ENCODE assay signal across 19 cellular contexts in genomic region chr14:103016071-103016470, GRCh38. TPM values are rescaled to one million over a fixed set of nuclear protein-coding genes. Genes with fewer than 3 reads are reported as not detected.
DNase-seq lines count a peak whose midpoint lies in the region; ATAC-seq and TF ChIP-seq lines count a peak whose summit lies in the region.
"Had no signal": no experiment of that assay in that cellular context is flagged by ENCODE, and none has a peak within 500 bp of the region (broad histone marks: within the 10 kb centered on the region; RNA-seq: fewer than 3 reads in every experiment).

No MANE protein-coding gene starts in this region.

- peaks cover 4% of the 10 kb centered on the region for H3K36me3 Mint-ChIP-seq in chondrocyte (ENCODE audit: low read depth)
- H3K36me3 Mint-ChIP-seq in activated CD4-positive, alpha-beta T cell treated with anti-CD3 and anti-CD28 coated beads, Interleukin-2, amount 10 ng/mL, durations not matched to agents 7 days and 5 days (ENCODE audit: low read depth), result no peaks in the 10 kb centered on the region

- H3K4me2 ChIP-seq in hepatocyte, result no peak overlapping the region

- ATAC-seq in GM18520 (IDR thresholded peaks at IDR 0.05; ENCODE audit: unreplicated experiment), result no peak
- ATAC-seq: Panc1 had no signal

- peaks cover 100% of the 10 kb centered on the region for H3K79me2 ChIP-seq in hepatocyte

- H3K4me3 ChIP-seq in H7 (ENCODE audit: insufficient read depth, low read depth, low read length) (no peak overlapping the region), hepatocyte (no peak overlapping the region)
- H3K4me3 ChIP-seq: esophagus muscularis mucosa, smooth muscle cell, thyroid gland had no signal

- WGBS in hepatocyte (ENCODE audit: low lambda C conversion rate, missing lambda C conversion rate), result 94% methylated on average over 9 of the region's 9 CpGs

- H3K27ac Mint-ChIP-seq in chondrocyte (ENCODE audit: unreplicated experiment), result no peak overlapping the region
- no peak overlapping the region for H3K27ac Mint-ChIP-seq in activated CD4-positive, alpha-beta T cell treated with anti-CD3 and anti-CD28 coated beads, Interleukin-2, amount 10 ng/mL, durations not matched to agents 7 days and 5 days
- H3K27ac Mint-ChIP-seq: activated CD4-positive, alpha-beta T cell treated with anti-CD3 and anti-CD28 coated beads, Interleukin-2, amount 10 ng/mL, durations not matched to agents 24 days and 14 days had no signal

- no peaks in the 10 kb centered on the region for H3K9me3 Mint-ChIP-seq in chondrocyte (ENCODE audit: low read depth)
- H3K9me3 Mint-ChIP-seq in activated CD4-positive, alpha-beta T cell treated with anti-CD3 and anti-CD28 coated beads, Interleukin-2, amount 10 ng/mL, durations not matched to agents 7 days and 5 days, result no peaks in the 10 kb centered on the region
- H3K9me3 Mint-ChIP-seq: activated CD4-positive, alpha-beta T cell treated with anti-CD3 and anti-CD28 coated beads, Interleukin-2, amount 10 ng/mL, durations not matched to agents 24 days and 14 days had no signal

- H3K27me3 Mint-ChIP-seq in chondrocyte (ENCODE audit: low read depth), result no peaks in the 10 kb centered on the region
- no peaks in the 10 kb centered on the region for H3K27me3 Mint-ChIP-seq in activated CD4-positive, alpha-beta T cell treated with anti-CD3 and anti-CD28 coated beads, Interleukin-2, amount 10 ng/mL, durations not matched to agents 7 days and 5 days

- H3K4me1 ChIP-seq in hepatocyte (ENCODE audit: insufficient read depth), result no peaks in the 10 kb centered on the region

- no peak overlapping the region for H3K4me3 Mint-ChIP-seq in chondrocyte (ENCODE audit: unreplicated experiment)
- no peak overlapping the region for H3K4me3 Mint-ChIP-seq in activated CD4-positive, alpha-beta T cell treated with anti-CD3 and anti-CD28 coated beads, Interleukin-2, amount 10 ng/mL, durations not matched to agents 7 days and 5 days
- H3K4me3 Mint-ChIP-seq: activated CD4-positive, alpha-beta T cell treated with anti-CD3 and anti-CD28 coated beads, Interleukin-2, amount 10 ng/mL, durations not matched to agents 24 days and 14 days had no signal

- CTCF ChIA-PET in activated CD4-positive, alpha-beta T cell treated with anti-CD3 and anti-CD28 coated beads, Interleukin-2, amount 10 ng/mL, durations not matched to agents 7 days and 5 days (lab: Charles Lee), result interaction anchor here (0.8 kb wide), 1 partner anchor 32 kb away, joined by 4 read pairs; no protein-coding TSS in a partner anchor

- H2AFZ ChIP-seq in hepatocyte, result no peak overlapping the region

- peaks cover 62% of the 10 kb centered on the region for H3K4me1 Mint-ChIP-seq in chondrocyte (ENCODE audit: low read depth)
- H3K4me1 Mint-ChIP-seq in activated CD4-positive, alpha-beta T cell treated with anti-CD3 and anti-CD28 coated beads, Interleukin-2, amount 10 ng/mL, durations not matched to agents 7 days and 5 days, result peaks cover 8% of the 10 kb centered on the region

- H3K36me3 ChIP-seq in H7 (replicated peaks; ENCODE audit: control insufficient read depth, insufficient read depth, low read length) (no peaks in the 10 kb centered on the region), hepatocyte (replicated peaks; ENCODE audit: insufficient read depth, low read depth) (no peaks in the 10 kb centered on the region)

- no peak for TF ChIP-seq CTCF in chondrocyte (IDR thresholded peaks at IDR 0.05)
- no peak for TF ChIP-seq CTCF in hepatocyte (IDR thresholded peaks at IDR 0.05; ENCODE audit: poor library complexity)

- no peak overlapping the region for H3K27ac ChIP-seq in hepatocyte
- H3K27ac ChIP-seq: esophagus muscularis mucosa, thyroid gland had no signal

- no peaks in the 10 kb centered on the region for H3K9me3 ChIP-seq in hepatocyte (ENCODE audit: low read depth)
- H3K9me3 ChIP-seq: esophagus muscularis mucosa, thyroid gland had no signal

- no peaks in the 10 kb centered on the region for H3K9me2 ChIP-seq in hepatocyte (replicated peaks; ENCODE audit: insufficient read depth)

- peaks cover 83% of the 10 kb centered on the region for H4K20me1 ChIP-seq in hepatocyte (ENCODE audit: insufficient read depth, poor library complexity, severe bottlenecking)

- DNase-seq in 8988T (peak; percentile 1), H7 (peak; percentile 50), cerebellum (ENCODE audit: low spot score) (peak; percentile 39), myocyte (ENCODE audit: low read depth) (peak; percentile 7), chondrocyte (ENCODE audit: low spot score) (no peak), hepatocyte (ENCODE audit: low spot score) (no peak)
- no peak for DNase-seq in activated CD4-positive, alpha-beta T cell treated with anti-CD3 and anti-CD28 coated beads, Interleukin-2, amount 10 ng/mL, durations not matched to agents 7 days and 5 days
- DNase-seq: activated CD4-positive, alpha-beta T cell treated with anti-CD3 and anti-CD28 coated beads, Interleukin-2, amount 10 ng/mL, durations not matched to agents 24 days and 14 days; AML-193; Calu3; GDM1; mesendoderm; NCI-H1694; NCI-H748 treated with DMSO at 0.1 percent for 48 hours had no signal

- POLR2A ChIA-PET in activated CD4-positive, alpha-beta T cell treated with anti-CD3 and anti-CD28 coated beads, Interleukin-2, amount 10 ng/mL, durations not matched to agents 7 days and 5 days (lab: Charles Lee), result no interaction called here

- H3K27me3 ChIP-seq in H7 (ENCODE audit: control insufficient read depth, insufficient read depth, low read length) (no peaks in the 10 kb centered on the region), hepatocyte (no peaks in the 10 kb centered on the region)
- H3K27me3 ChIP-seq: esophagus muscularis mucosa, thyroid gland had no signal

RNA-seq across cellular contexts. Expression of gene CDC42BPB, which starts 41.3 kb away (rescaled TPM):
- total RNA-seq in H7 (2014; rRNA removed; shearing (Covaris generic)), result 56.1 and 59.8 TPM in 2 replicates
- total RNA-seq in cerebellum (102 TPM), myocyte (63.4 and 64.0 TPM in 2 replicates), chondrocyte (106 to 113 TPM (median 107 TPM) in 3 replicates), hepatocyte (41.7 and 60.6 TPM in 2 replicates)
- 80.6 TPM for polyA plus RNA-seq in myocyte (2012)
- polyA plus RNA-seq in hepatocyte, result 9.4 and 10.2 TPM in 2 replicates
- 1 to 10 TPM in 1 of 2 experiments, under 1 TPM in 1; 0.81 to 1.1 TPM for total RNA-seq in activated CD4-positive, alpha-beta T cell treated with anti-CD3 and anti-CD28 coated beads, Interleukin-2, amount 10 ng/mL, durations not matched to agents 7 days and 5 days

Comparison
In these comparisons a context has a peak if more than half of its experiments do, and no peak if none do; other contexts are left out.
1. DNase-seq: peak in 8988T (single experiment), H7 (single experiment), cerebellum (single experiment) and myocyte (single experiment); none in chondrocyte (single experiment), hepatocyte (single experiment) and activated CD4-positive, alpha-beta T cell treated with anti-CD3 and anti-CD28 coated beads, Interleukin-2, amount 10 ng/mL, durations not matched to agents 7 days and 5 days (single experiment).
2. RNA of gene CDC42BPB, which starts 41.3 kb away (total RNA-seq): 106 to 113 TPM in chondrocyte, 102 TPM in cerebellum (single experiment), 63.4 to 64.0 TPM in myocyte, 41.7 to 60.6 TPM in hepatocyte and 56.1 to 59.8 TPM in H7; 0.81 to 1.1 TPM in activated CD4-positive, alpha-beta T cell treated with anti-CD3 and anti-CD28 coated beads, Interleukin-2, amount 10 ng/mL, durations not matched to agents 7 days and 5 days; every median in the first group is over 10 times any median in the second.